1 cellular context compared by ENCODE assay signal in the genomic region with DNA sequence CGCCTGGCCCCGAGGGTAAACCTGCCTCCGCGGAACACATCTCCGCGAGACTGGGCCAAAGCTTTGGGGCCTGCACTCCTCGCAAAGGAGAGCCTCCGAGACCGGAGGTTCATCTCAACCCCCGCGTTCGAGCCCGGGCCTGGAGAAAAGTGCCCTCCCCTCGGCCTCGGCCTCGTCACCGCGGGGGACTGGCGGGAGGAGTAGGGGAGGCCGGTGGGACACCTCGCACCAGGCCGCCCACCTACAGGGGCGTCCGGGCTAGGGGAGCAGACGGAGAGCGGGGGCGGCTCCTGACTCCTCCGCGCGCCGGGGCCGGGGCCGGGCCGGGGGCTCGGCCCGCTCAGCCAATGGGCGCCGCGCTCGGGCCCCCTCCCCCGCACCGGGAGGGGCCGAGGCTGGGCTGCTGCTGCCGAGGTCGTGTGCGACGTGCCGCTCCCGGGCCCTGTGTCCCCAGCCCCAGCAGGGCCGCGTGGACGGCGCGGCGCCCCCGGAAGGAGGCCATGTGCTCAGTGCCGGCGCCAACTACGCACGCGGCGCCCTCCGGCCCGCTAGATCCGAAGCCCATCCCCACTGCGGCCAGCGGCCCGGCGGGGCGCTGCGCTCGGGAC.
A peak's percentile ranks its signal among the peaks of the same experiment; 100 is the strongest.
TF ChIP-seq lines count a peak whose summit lies in the region.

No MANE protein-coding gene starts in this region.

TF ChIP-seq in HepG2, 621 proteins besides CTCF, POLR2A, EP300 and RAD21 (continued from another document and continues in another):
- TF ChIP-seq, protein P1, sequence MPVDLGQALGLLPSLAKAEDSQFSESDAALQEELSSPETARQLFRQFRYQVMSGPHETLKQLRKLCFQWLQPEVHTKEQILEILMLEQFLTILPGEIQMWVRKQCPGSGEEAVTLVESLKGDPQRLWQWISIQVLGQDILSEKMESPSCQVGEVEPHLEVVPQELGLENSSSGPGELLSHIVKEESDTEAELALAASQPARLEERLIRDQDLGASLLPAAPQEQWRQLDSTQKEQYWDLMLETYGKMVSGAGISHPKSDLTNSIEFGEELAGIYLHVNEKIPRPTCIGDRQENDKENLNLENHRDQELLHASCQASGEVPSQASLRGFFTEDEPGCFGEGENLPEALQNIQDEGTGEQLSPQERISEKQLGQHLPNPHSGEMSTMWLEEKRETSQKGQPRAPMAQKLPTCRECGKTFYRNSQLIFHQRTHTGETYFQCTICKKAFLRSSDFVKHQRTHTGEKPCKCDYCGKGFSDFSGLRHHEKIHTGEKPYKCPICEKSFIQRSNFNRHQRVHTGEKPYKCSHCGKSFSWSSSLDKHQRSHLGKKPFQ (CRISPR knock-in tag; IDR thresholded peaks at IDR 0.05; ENCODE audit: insufficient replicate concordance) = peak; percentile 6
- TF ChIP-seq ZNF891 (CRISPR knock-in tag; IDR thresholded peaks at IDR 0.05) (0 out of 2 replicates have a peak, but pooled peaks have one; percentile 8), NR3C1 (CRISPR knock-in tag; IDR thresholded peaks at IDR 0.05) (no peak), NONO (IDR thresholded peaks at IDR 0.05) (no peak), NONO (CRISPR knock-in tag; conservative IDR thresholded peaks at IDR 0.05) (peak; percentile 62), SKIL (CRISPR knock-in tag; IDR thresholded peaks at IDR 0.05; ENCODE audit: borderline replicate concordance) (no peak), THAP11 (CRISPR knock-in tag; IDR thresholded peaks at IDR 0.05) (peak; percentile 6; the same call in 1 of the 2 replicates), ZSCAN12 (CRISPR knock-in tag; IDR thresholded peaks at IDR 0.05) (peak; percentile 81; the same call in 1 of the 2 replicates), UBTF (CRISPR knock-in tag; IDR thresholded peaks at IDR 0.05) (peak; percentile 58; the same call in 1 of the 2 replicates), SOX5 (CRISPR knock-in tag; IDR thresholded peaks at IDR 0.05; ENCODE audit: borderline replicate concordance) (no peak), NCOA2 (CRISPR knock-in tag; IDR thresholded peaks at IDR 0.05) (no peak), MYC (CRISPR knock-in tag; IDR thresholded peaks at IDR 0.05; ENCODE audit: borderline replicate concordance) (peak; percentile 97), ZBTB42 (CRISPR knock-in tag; IDR thresholded peaks at IDR 0.05) (no peak), ZBTB3 (CRISPR knock-in tag; IDR thresholded peaks at IDR 0.05; ENCODE audit: borderline replicate concordance, low read depth) (no peak; the same call in 1 of the 2 replicates), ZBTB37 (CRISPR knock-in tag; IDR thresholded peaks at IDR 0.05) (no peak), KAT7 (CRISPR knock-in tag; IDR thresholded peaks at IDR 0.05; ENCODE audit: borderline replicate concordance) (0 out of 2 replicates have a peak, but pooled peaks have one; percentile 11), ETV5 (CRISPR knock-in tag; IDR thresholded peaks at IDR 0.05; ENCODE audit: borderline replicate concordance) (peak; percentile 63; the same call in 1 of the 2 replicates), ZNF749 (CRISPR knock-in tag; IDR thresholded peaks at IDR 0.05; ENCODE audit: borderline replicate concordance) (no peak), TBX2 (CRISPR knock-in tag; IDR thresholded peaks at IDR 0.05; ENCODE audit: borderline replicate concordance) (0 out of 2 replicates have a peak, but pooled peaks have one; percentile 15), TEAD2 (CRISPR knock-in tag; IDR thresholded peaks at IDR 0.05) (no peak), SP4 (CRISPR knock-in tag; IDR thresholded peaks at IDR 0.05) (no peak), BRCA1 (CRISPR knock-in tag; IDR thresholded peaks at IDR 0.05) (no peak), MTA3 (CRISPR knock-in tag; IDR thresholded peaks at IDR 0.05) (no peak), SAFB2 (CRISPR knock-in tag; IDR thresholded peaks at IDR 0.05; ENCODE audit: borderline replicate concordance, low read depth) (0 out of 2 replicates have a peak, but pooled peaks have one; percentile 4)
- TF ChIP-seq, protein P2, sequence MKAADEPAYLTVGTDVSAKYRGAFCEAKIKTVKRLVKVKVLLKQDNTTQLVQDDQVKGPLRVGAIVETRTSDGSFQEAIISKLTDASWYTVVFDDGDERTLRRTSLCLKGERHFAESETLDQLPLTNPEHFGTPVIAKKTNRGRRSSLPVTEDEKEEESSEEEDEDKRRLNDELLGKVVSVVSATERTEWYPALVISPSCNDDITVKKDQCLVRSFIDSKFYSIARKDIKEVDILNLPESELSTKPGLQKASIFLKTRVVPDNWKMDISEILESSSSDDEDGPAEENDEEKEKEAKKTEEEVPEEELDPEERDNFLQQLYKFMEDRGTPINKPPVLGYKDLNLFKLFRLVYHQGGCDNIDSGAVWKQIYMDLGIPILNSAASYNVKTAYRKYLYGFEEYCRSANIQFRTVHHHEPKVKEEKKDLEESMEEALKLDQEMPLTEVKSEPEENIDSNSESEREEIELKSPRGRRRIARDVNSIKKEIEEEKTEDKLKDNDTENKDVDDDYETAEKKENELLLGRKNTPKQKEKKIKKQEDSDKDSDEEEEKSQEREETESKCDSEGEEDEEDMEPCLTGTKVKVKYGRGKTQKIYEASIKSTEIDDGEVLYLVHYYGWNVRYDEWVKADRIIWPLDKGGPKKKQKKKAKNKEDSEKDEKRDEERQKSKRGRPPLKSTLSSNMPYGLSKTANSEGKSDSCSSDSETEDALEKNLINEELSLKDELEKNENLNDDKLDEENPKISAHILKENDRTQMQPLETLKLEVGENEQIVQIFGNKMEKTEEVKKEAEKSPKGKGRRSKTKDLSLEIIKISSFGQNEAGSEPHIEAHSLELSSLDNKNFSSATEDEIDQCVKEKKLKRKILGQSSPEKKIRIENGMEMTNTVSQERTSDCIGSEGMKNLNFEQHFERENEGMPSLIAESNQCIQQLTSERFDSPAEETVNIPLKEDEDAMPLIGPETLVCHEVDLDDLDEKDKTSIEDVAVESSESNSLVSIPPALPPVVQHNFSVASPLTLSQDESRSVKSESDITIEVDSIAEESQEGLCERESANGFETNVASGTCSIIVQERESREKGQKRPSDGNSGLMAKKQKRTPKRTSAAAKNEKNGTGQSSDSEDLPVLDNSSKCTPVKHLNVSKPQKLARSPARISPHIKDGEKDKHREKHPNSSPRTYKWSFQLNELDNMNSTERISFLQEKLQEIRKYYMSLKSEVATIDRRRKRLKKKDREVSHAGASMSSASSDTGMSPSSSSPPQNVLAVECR (CRISPR knock-in tag; IDR thresholded peaks at IDR 0.05; ENCODE audit: borderline replicate concordance) = peak; percentile 69
- TF ChIP-seq, protein P3, sequence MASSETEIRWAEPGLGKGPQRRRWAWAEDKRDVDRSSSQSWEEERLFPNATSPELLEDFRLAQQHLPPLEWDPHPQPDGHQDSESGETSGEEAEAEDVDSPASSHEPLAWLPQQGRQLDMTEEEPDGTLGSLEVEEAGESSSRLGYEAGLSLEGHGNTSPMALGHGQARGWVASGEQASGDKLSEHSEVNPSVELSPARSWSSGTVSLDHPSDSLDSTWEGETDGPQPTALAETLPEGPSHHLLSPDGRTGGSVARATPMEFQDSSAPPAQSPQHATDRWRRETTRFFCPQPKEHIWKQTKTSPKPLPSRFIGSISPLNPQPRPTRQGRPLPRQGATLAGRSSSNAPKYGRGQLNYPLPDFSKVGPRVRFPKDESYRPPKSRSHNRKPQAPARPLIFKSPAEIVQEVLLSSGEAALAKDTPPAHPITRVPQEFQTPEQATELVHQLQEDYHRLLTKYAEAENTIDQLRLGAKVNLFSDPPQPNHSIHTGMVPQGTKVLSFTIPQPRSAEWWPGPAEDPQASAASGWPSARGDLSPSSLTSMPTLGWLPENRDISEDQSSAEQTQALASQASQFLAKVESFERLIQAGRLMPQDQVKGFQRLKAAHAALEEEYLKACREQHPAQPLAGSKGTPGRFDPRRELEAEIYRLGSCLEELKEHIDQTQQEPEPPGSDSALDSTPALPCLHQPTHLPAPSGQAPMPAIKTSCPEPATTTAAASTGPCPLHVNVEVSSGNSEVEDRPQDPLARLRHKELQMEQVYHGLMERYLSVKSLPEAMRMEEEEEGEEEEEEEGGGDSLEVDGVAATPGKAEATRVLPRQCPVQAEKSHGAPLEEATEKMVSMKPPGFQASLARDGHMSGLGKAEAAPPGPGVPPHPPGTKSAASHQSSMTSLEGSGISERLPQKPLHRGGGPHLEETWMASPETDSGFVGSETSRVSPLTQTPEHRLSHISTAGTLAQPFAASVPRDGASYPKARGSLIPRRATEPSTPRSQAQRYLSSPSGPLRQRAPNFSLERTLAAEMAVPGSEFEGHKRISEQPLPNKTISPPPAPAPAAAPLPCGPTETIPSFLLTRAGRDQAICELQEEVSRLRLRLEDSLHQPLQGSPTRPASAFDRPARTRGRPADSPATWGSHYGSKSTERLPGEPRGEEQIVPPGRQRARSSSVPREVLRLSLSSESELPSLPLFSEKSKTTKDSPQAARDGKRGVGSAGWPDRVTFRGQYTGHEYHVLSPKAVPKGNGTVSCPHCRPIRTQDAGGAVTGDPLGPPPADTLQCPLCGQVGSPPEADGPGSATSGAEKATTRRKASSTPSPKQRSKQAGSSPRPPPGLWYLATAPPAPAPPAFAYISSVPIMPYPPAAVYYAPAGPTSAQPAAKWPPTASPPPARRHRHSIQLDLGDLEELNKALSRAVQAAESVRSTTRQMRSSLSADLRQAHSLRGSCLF (CRISPR knock-in tag; IDR thresholded peaks at IDR 0.05; ENCODE audit: borderline replicate concordance) = no peak
- TF ChIP-seq, protein P4, sequence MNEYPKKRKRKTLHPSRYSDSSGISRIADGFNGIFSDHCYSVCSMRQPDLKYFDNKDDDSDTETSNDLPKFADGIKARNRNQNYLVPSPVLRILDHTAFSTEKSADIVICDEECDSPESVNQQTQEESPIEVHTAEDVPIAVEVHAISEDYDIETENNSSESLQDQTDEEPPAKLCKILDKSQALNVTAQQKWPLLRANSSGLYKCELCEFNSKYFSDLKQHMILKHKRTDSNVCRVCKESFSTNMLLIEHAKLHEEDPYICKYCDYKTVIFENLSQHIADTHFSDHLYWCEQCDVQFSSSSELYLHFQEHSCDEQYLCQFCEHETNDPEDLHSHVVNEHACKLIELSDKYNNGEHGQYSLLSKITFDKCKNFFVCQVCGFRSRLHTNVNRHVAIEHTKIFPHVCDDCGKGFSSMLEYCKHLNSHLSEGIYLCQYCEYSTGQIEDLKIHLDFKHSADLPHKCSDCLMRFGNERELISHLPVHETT (CRISPR knock-in tag; conservative IDR thresholded peaks at IDR 0.05) = no peak
- TF ChIP-seq, protein P5, sequence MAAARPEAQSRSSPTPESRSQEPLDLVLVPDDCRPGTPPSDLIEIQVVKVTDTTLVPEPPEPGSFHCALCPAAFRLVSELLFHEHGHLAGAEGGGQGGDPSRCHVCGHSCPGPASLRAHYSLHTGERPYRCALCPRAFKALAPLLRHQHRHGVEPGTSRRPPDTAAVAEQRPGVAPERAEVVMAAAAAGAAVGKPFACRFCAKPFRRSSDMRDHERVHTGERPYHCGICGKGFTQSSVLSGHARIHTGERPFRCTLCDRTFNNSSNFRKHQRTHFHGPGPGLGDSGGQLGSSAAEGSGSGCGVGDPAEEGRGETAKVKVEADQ (CRISPR knock-in tag; IDR thresholded peaks at IDR 0.05; ENCODE audit: borderline replicate concordance) = peak; percentile 37; the same call in 1 of the 2 replicates
- TF ChIP-seq, protein P6, sequence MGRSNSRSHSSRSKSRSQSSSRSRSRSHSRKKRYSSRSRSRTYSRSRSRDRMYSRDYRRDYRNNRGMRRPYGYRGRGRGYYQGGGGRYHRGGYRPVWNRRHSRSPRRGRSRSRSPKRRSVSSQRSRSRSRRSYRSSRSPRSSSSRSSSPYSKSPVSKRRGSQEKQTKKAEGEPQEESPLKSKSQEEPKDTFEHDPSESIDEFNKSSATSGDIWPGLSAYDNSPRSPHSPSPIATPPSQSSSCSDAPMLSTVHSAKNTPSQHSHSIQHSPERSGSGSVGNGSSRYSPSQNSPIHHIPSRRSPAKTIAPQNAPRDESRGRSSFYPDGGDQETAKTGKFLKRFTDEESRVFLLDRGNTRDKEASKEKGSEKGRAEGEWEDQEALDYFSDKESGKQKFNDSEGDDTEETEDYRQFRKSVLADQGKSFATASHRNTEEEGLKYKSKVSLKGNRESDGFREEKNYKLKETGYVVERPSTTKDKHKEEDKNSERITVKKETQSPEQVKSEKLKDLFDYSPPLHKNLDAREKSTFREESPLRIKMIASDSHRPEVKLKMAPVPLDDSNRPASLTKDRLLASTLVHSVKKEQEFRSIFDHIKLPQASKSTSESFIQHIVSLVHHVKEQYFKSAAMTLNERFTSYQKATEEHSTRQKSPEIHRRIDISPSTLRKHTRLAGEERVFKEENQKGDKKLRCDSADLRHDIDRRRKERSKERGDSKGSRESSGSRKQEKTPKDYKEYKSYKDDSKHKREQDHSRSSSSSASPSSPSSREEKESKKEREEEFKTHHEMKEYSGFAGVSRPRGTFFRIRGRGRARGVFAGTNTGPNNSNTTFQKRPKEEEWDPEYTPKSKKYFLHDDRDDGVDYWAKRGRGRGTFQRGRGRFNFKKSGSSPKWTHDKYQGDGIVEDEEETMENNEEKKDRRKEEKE (IDR thresholded peaks at IDR 0.05) = no peak
